In genomic region chr10:7819126-7819470, GRCh38 we compare ENCODE assay signal across 8 cellular contexts. TPM values are rescaled to one million over a fixed set of nuclear protein-coding genes. Genes with fewer than 3 reads are reported as not detected.
DNase-seq lines count a peak whose midpoint lies in the region; ATAC-seq and TF ChIP-seq lines count a peak whose summit lies in the region.

No MANE protein-coding gene starts in this region.

- TF ChIP-seq CTCF in mucosa of descending colon (IDR thresholded peaks at IDR 0.05): no peak

- peaks cover 9% of the 10 kb centered on the region for H3K36me3 Mint-ChIP-seq in activated CD4-positive, alpha-beta T cell treated with anti-CD3 and anti-CD28 coated beads, Interleukin-2, amount 10 ng/mL, durations not matched to agents 24 days and 14 days (ENCODE audit: low read depth)

- intact Hi-C loops in activated CD4-positive, alpha-beta T cell treated with anti-CD3 and anti-CD28 coated beads, Interleukin-2, amount 10 ng/mL, durations not matched to agents 24 days and 14 days (cut with micrococcal nuclease): loop anchor here (2.0 to 5.0 kb wide), 2 partner anchors 233 to 294 kb away; partner anchors contain the start of gene GATA3
- intact Hi-C loops in mucosa of descending colon (cut with DNase I, micrococcal nuclease): no loop called here

- H3K27me3 ChIP-seq in GM23248 (replicated peaks; ENCODE audit: insufficient read depth) (no peaks in the 10 kb centered on the region), esophagus (ENCODE audit: control insufficient read depth in 1 of 2, insufficient read depth in 2 of 2, low read length in 2 of 2) (no peaks in the 10 kb centered on the region), thymus (ENCODE audit: control insufficient read depth, insufficient read depth) (peaks cover 3% of the 10 kb centered on the region)

- H3K9me3 ChIP-seq in GM23248 (ENCODE audit: low read depth) (no peaks in the 10 kb centered on the region), esophagus (ENCODE audit: control insufficient read depth in 2 of 2, insufficient read depth in 1 of 2, low read depth in 1 of 2, low read length in 1 of 2) (no peaks in the 10 kb centered on the region), mucosa of descending colon (no peaks in the 10 kb centered on the region), thymus (ENCODE audit: control insufficient read depth) (no peaks in the 10 kb centered on the region)

- H3K4me1 ChIP-seq in GM23248 (ENCODE audit: insufficient read depth) (no peaks in the 10 kb centered on the region; the same call in 1 of the 2 replicates), esophagus (ENCODE audit: control insufficient read depth in 2 of 2, insufficient read depth in 2 of 2, low read length in 1 of 2) (peaks cover 0 to 2% of the 10 kb centered on the region in 2 donors), mucosa of descending colon (ENCODE audit: low read depth) (peaks cover 4% of the 10 kb centered on the region), thymus (ENCODE audit: control insufficient read depth, insufficient read depth, low read length) (peaks cover 8% of the 10 kb centered on the region)

- in situ Hi-C loops in GM23248 (cut with MboI): no loop called here

- ATAC-seq in mucosa of descending colon: peak; percentile 65

- peaks cover 37% of the 10 kb centered on the region for H3K79me2 ChIP-seq in GM23248 (ENCODE audit: insufficient read depth)

- H3K27ac ChIP-seq in GM23248 (no peak overlapping the region), esophagus (ENCODE audit: low read depth in 2 of 2, low read length in 1 of 2) (no peak overlapping the region), thymus (ENCODE audit: low read depth) (no peak overlapping the region)

- H3K9me3 Mint-ChIP-seq in activated CD4-positive, alpha-beta T cell treated with anti-CD3 and anti-CD28 coated beads, Interleukin-2, amount 10 ng/mL, durations not matched to agents 24 days and 14 days: no peaks in the 10 kb centered on the region

- peak overlapping the region; percentile 98 for H3K4me2 ChIP-seq in GM23248 (ENCODE audit: unreplicated experiment)

- H3K9ac ChIP-seq in GM23248: peak overlapping the region; percentile 78

- H3K36me3 ChIP-seq in GM23248 (ENCODE audit: low read depth) (no peaks in the 10 kb centered on the region), esophagus (ENCODE audit: control insufficient read depth in 2 of 2, insufficient read depth in 2 of 2, low read length in 1 of 2) (no peaks in the 10 kb centered on the region), mucosa of descending colon (ENCODE audit: low read depth) (no peaks in the 10 kb centered on the region), thymus (ENCODE audit: control insufficient read depth, insufficient read depth) (no peaks in the 10 kb centered on the region)

- peaks cover 14% of the 10 kb centered on the region for H3K27me3 Mint-ChIP-seq in activated CD4-positive, alpha-beta T cell treated with anti-CD3 and anti-CD28 coated beads, Interleukin-2, amount 10 ng/mL, durations not matched to agents 24 days and 14 days

- DNase-seq in NCI-H2171 treated with DMSO at 0.1 percent for 48 hours (lab: John Stamatoyannopoulos, UW) (peak; percentile 2), NCI-H2171 (lab: John Stamatoyannopoulos, UW) (no peak), GM23248 (peak; percentile 84), Kasumi-1 (lab: John Stamatoyannopoulos, UW) (peak; percentile 84 to 90), mucosa of descending colon (peak in 2 of 3 donors; percentile 46 to 77)
- peak; percentile 76 for DNase-seq in activated CD4-positive, alpha-beta T cell treated with anti-CD3 and anti-CD28 coated beads, Interleukin-2, amount 10 ng/mL, durations not matched to agents 24 days and 14 days

- H2AFZ ChIP-seq in GM23248: peak overlapping the region; percentile 98

- peaks cover 18% of the 10 kb centered on the region for H3K4me1 Mint-ChIP-seq in activated CD4-positive, alpha-beta T cell treated with anti-CD3 and anti-CD28 coated beads, Interleukin-2, amount 10 ng/mL, durations not matched to agents 24 days and 14 days

- H4K20me1 ChIP-seq in GM23248 (ENCODE audit: insufficient read depth): no peaks in the 10 kb centered on the region

- H3F3A ChIP-seq in GM23248 (ENCODE audit: insufficient read depth): 0 out of 2 replicates have a peak, but pooled peaks cover 6% of the 10 kb centered on the region

- no peaks in the 10 kb centered on the region for H3K9me2 ChIP-seq in GM23248 (ENCODE audit: insufficient read depth)

- WGBS in GM23248 (ENCODE audit: low coverage in 1 of 2, low lambda C conversion rate in 2 of 2, missing lambda C conversion rate in 2 of 2), 2 experiments: 2% methylated on average over 17 of the region's 17 CpGs
- WGBS in esophagus, 2 donors: 1% methylated on average over 17 of the region's 17 CpGs
- 1% methylated on average over 17 of the region's 17 CpGs for WGBS in thymus

- H3K27ac Mint-ChIP-seq in activated CD4-positive, alpha-beta T cell treated with anti-CD3 and anti-CD28 coated beads, Interleukin-2, amount 10 ng/mL, durations not matched to agents 24 days and 14 days: peak overlapping the region; percentile 88

- H3K4me3 Mint-ChIP-seq in activated CD4-positive, alpha-beta T cell treated with anti-CD3 and anti-CD28 coated beads, Interleukin-2, amount 10 ng/mL, durations not matched to agents 24 days and 14 days: peak overlapping the region; percentile 97

- H3K4me3 ChIP-seq in GM23248: peak overlapping the region; percentile 93
- peak overlapping the region; percentile 95 to 99 for H3K4me3 ChIP-seq in esophagus (ENCODE audit: low read depth in 1 of 2, low read length in 2 of 2)
- peak overlapping the region; percentile 100 for H3K4me3 ChIP-seq in mucosa of descending colon
- peak overlapping the region; percentile 72 for H3K4me3 ChIP-seq in thymus (ENCODE audit: low read length)

RNA-seq across cellular contexts. Expression of gene TAF3, which starts 0.8 kb away (rescaled TPM):
- total RNA-seq in GM23248 (2014; rRNA removed; shearing (Covaris generic)): 1.7 and 2.4 TPM in 2 replicates
- polyA plus RNA-seq in GM23248 (2016; fragmentation: Nextera tagmentation; extraction: Ambion mirVana) (4.4 and 5.5 TPM in 2 replicates), esophagus (1 to 10 TPM; 1.6 to 1.9 TPM), thymus (5.7 TPM)
- 15.1 and 15.9 TPM in 2 replicates for total RNA-seq in activated CD4-positive, alpha-beta T cell treated with anti-CD3 and anti-CD28 coated beads, Interleukin-2, amount 10 ng/mL, durations not matched to agents 24 days and 14 days
- total RNA-seq in mucosa of descending colon: 10 to 100 TPM in 1 of 3 donors, 1 to 10 TPM in 2; 5.5 to 17.2 (median 6.0) TPM

RNA-seq across cellular contexts. Expression of gene ATP5F1C, which starts 31.1 kb away (rescaled TPM):
- 229 and 315 TPM in 2 replicates for total RNA-seq in GM23248 (2014; rRNA removed; shearing (Covaris generic))
- 294 and 304 TPM in 2 replicates for polyA plus RNA-seq in GM23248 (2016; fragmentation: Nextera tagmentation; extraction: Ambion mirVana)
- total RNA-seq in activated CD4-positive, alpha-beta T cell treated with anti-CD3 and anti-CD28 coated beads, Interleukin-2, amount 10 ng/mL, durations not matched to agents 24 days and 14 days: 332 and 369 TPM in 2 replicates
- polyA plus RNA-seq in esophagus: 100 to 1,000 TPM; 292 to 382 TPM
- 100 to 1,000 TPM; 323 to 533 (median 462) TPM for total RNA-seq in mucosa of descending colon
- polyA plus RNA-seq in thymus: 257 TPM

RNA-seq across cellular contexts. Expression of gene KIN, which starts 31.3 kb away (rescaled TPM):
- 3.8 and 7.8 TPM in 2 replicates for total RNA-seq in GM23248 (2014; rRNA removed; shearing (Covaris generic))
- polyA plus RNA-seq in GM23248 (2016; fragmentation: Nextera tagmentation; extraction: Ambion mirVana): 10.6 and 11.7 TPM in 2 replicates
- 13.9 and 14.4 TPM in 2 replicates for total RNA-seq in activated CD4-positive, alpha-beta T cell treated with anti-CD3 and anti-CD28 coated beads, Interleukin-2, amount 10 ng/mL, durations not matched to agents 24 days and 14 days
- polyA plus RNA-seq in esophagus: 10 to 100 TPM in 1 of 2 donors, 1 to 10 TPM in 1; 5.9 to 10.6 TPM
- total RNA-seq in mucosa of descending colon: 10 to 100 TPM in 1 of 3 donors, 1 to 10 TPM in 2; 8.6 to 10.5 (median 9.1) TPM
- 28.6 TPM for polyA plus RNA-seq in thymus
